ENCODE assay signal across 21 cellular contexts in genomic region chr10:78066728-78067430, GRCh38. TPM values are rescaled to one million over a fixed set of nuclear protein-coding genes. Genes with fewer than 3 reads are reported as not detected.
DNase-seq lines count a peak whose midpoint lies in the region; ATAC-seq, FAIRE-seq and TF ChIP-seq lines count a peak whose summit lies in the region.
"Had no signal": no experiment of that assay in that cellular context is flagged by ENCODE, and none has a peak within 500 bp of the region (broad histone marks: within the 10 kb centered on the region; RNA-seq: fewer than 3 reads in every experiment).

No MANE protein-coding gene starts in this region.

- no peak overlapping the region for H3K9ac ChIP-seq in BLaER1
- H3K9ac ChIP-seq in HepG2 (ENCODE audit: insufficient read depth, low read depth, low read length) = no peak overlapping the region
- no peak overlapping the region for H3K9ac ChIP-seq in neuronal stem cell (ENCODE audit: low read depth, low read length, poor library complexity)

- peaks cover 28% of the 10 kb centered on the region for H3K4me1 Mint-ChIP-seq in activated T-helper 1 cell treated with anti-CD3 and anti-CD28 coated beads, Interleukin-12 subunit alpha, Interleukin-12 subunit beta, Interleukin-2, Interleukin-4 antibody, amounts not matched to agents 30 ng/mL and 10 ng/mL and 1 ng/mL, durations not matched to agents 14 hours and 24 hours and 36 hours (ENCODE audit: low read depth)

- peak overlapping the region; percentile 36 for H3K23ac ChIP-seq in neuronal stem cell (ENCODE audit: low read depth, low read length, poor library complexity)

- no peak for TF ChIP-seq CTCF in HepG2 (CRISPR knock-in tag; IDR thresholded peaks at IDR 0.05)

- no peak overlapping the region for H3K27ac Mint-ChIP-seq in activated T-helper 1 cell treated with anti-CD3 and anti-CD28 coated beads, Interleukin-12 subunit alpha, Interleukin-12 subunit beta, Interleukin-2, Interleukin-4 antibody, amounts not matched to agents 30 ng/mL and 10 ng/mL and 1 ng/mL, durations not matched to agents 14 hours and 24 hours and 36 hours
- H3K27ac Mint-ChIP-seq: CD8-positive, alpha-beta T cell; GM23338 had no signal

- no peaks in the 10 kb centered on the region for H3K9me3 ChIP-seq in BLaER1
- H3K9me3 ChIP-seq in HepG2 (ENCODE audit: low read length) = no peaks in the 10 kb centered on the region
- peaks cover 0 to 2% of the 10 kb centered on the region in 2 donors for H3K9me3 ChIP-seq in neuronal stem cell (replicated peaks in 1 of 2; ENCODE audit: control insufficient read depth in 2 of 2, insufficient read depth in 1 of 2, low read depth in 1 of 2, low read length in 2 of 2)
- H3K9me3 ChIP-seq: A549; BLaER1 treated with 17β-estradiol and CSF1 and Interleukin-3, amounts not matched to agents 10 nM and 100 nM had no signal

- peaks cover 53% of the 10 kb centered on the region for H3K4me1 ChIP-seq in BLaER1
- H3K4me1 ChIP-seq in HepG2 (ENCODE audit: insufficient read depth, low read length) = peaks cover 32% of the 10 kb centered on the region
- H3K4me1 ChIP-seq in neuronal stem cell (ENCODE audit: control insufficient read depth in 2 of 2, insufficient read depth in 1 of 2, low read depth in 1 of 2, low read length in 2 of 2) = peaks cover 0 to 10% of the 10 kb centered on the region in 2 donors

- no peak overlapping the region for H2BK12ac ChIP-seq in neuronal stem cell (ENCODE audit: low read length)

- H2AFZ ChIP-seq in HepG2 (ENCODE audit: low read length) = no peak overlapping the region
- no peak overlapping the region for H2AFZ ChIP-seq in neuronal stem cell (ENCODE audit: low read length)
- H2AFZ ChIP-seq: GM23338 had no signal

- peak; percentile 21 for FAIRE-seq in HepG2 (lab: Jason Lieb, UNC)
- FAIRE-seq: A549, GM12878, H54 had no signal

- H3K36me3 ChIP-seq in BLaER1 (no peaks in the 10 kb centered on the region), HepG2 (replicated peaks in 1 of 2; ENCODE audit: control insufficient read depth in 1 of 2, insufficient read depth in 2 of 2, low read length in 2 of 2) (no peaks in the 10 kb centered on the region), neuronal stem cell (replicated peaks in 1 of 2; ENCODE audit: control insufficient read depth in 2 of 2, insufficient read depth in 2 of 2, low read length in 2 of 2) (no peaks in the 10 kb centered on the region)
- H3K36me3 ChIP-seq: BLaER1 treated with 17β-estradiol and CSF1 and Interleukin-3, amounts not matched to agents 10 nM and 100 nM had no signal

- peak overlapping the region; percentile 21 for H3K4me3 Mint-ChIP-seq in activated T-helper 1 cell treated with anti-CD3 and anti-CD28 coated beads, Interleukin-12 subunit alpha, Interleukin-12 subunit beta, Interleukin-2, Interleukin-4 antibody, amounts not matched to agents 30 ng/mL and 10 ng/mL and 1 ng/mL, durations not matched to agents 14 hours and 24 hours and 36 hours
- H3K4me3 Mint-ChIP-seq: CD8-positive, alpha-beta T cell; GM23338 had no signal

- H3K27me3 Mint-ChIP-seq in activated T-helper 1 cell treated with anti-CD3 and anti-CD28 coated beads, Interleukin-12 subunit alpha, Interleukin-12 subunit beta, Interleukin-2, Interleukin-4 antibody, amounts not matched to agents 30 ng/mL and 10 ng/mL and 1 ng/mL, durations not matched to agents 14 hours and 24 hours and 36 hours (ENCODE audit: insufficient read depth) = peaks cover 2% of the 10 kb centered on the region

- peak overlapping the region; percentile 71 for H3K18ac ChIP-seq in neuronal stem cell (ENCODE audit: low read length)

- WGBS in HepG2 (ENCODE audit: low lambda C conversion rate) = 25% methylated on average over 6 of the region's 11 CpGs
- no CpG with 5 or more reads among the region's 11 CpGs for WGBS in neuronal stem cell (ENCODE audit: extremely low coverage in 2 of 2, insufficient read length in 2 of 2, insufficient replicate concordance in 1 of 2), 2 donors

- H3K4ac ChIP-seq in neuronal stem cell (ENCODE audit: low read length) = no peak overlapping the region

- H3K27me3 ChIP-seq in BLaER1 (no peaks in the 10 kb centered on the region), HepG2 (ENCODE audit: control insufficient read depth in 1 of 2, insufficient read depth in 2 of 2, low read length in 2 of 2) (no peaks in the 10 kb centered on the region), neuronal stem cell (ENCODE audit: control insufficient read depth in 3 of 3, insufficient read depth in 3 of 3, low read depth in 1 of 3, low read length in 3 of 3) (peaks cover 0 to 6% (median 2%) of the 10 kb centered on the region in 3 experiments)
- H3K27me3 ChIP-seq: BLaER1 treated with 17β-estradiol and CSF1 and Interleukin-3, amounts not matched to agents 10 nM and 100 nM had no signal

- TF ChIP-seq RAD21 in HepG2 (CRISPR knock-in tag; IDR thresholded peaks at IDR 0.05) = no peak

- H3K36me3 Mint-ChIP-seq in activated T-helper 1 cell treated with anti-CD3 and anti-CD28 coated beads, Interleukin-12 subunit alpha, Interleukin-12 subunit beta, Interleukin-2, Interleukin-4 antibody, amounts not matched to agents 30 ng/mL and 10 ng/mL and 1 ng/mL, durations not matched to agents 14 hours and 24 hours and 36 hours (ENCODE audit: low read depth) = no peaks in the 10 kb centered on the region
- H3K36me3 Mint-ChIP-seq: CD8-positive, alpha-beta T cell had no signal

- no peaks in the 10 kb centered on the region for H3K9me3 Mint-ChIP-seq in activated T-helper 1 cell treated with anti-CD3 and anti-CD28 coated beads, Interleukin-12 subunit alpha, Interleukin-12 subunit beta, Interleukin-2, Interleukin-4 antibody, amounts not matched to agents 30 ng/mL and 10 ng/mL and 1 ng/mL, durations not matched to agents 14 hours and 24 hours and 36 hours
- H3K9me3 Mint-ChIP-seq: CD8-positive, alpha-beta T cell; GM23338 had no signal

- no peak overlapping the region for H2AK5ac ChIP-seq in neuronal stem cell (ENCODE audit: low read depth, low read length)

- H4K20me1 ChIP-seq in BLaER1 = no peaks in the 10 kb centered on the region
- H4K20me1 ChIP-seq in HepG2 (ENCODE audit: insufficient read depth, low read length) = no peaks in the 10 kb centered on the region
- H4K20me1 ChIP-seq: BLaER1 treated with 17β-estradiol and CSF1 and Interleukin-3, amounts not matched to agents 10 nM and 100 nM had no signal

- intact Hi-C loops in activated T-helper 1 cell treated with anti-CD3 and anti-CD28 coated beads, Interleukin-12 subunit alpha, Interleukin-12 subunit beta, Interleukin-2, Interleukin-4 antibody, amounts not matched to agents 30 ng/mL and 10 ng/mL and 1 ng/mL, durations not matched to agents 14 hours and 24 hours and 36 hours (cut with micrococcal nuclease) = no loop called here
- intact Hi-C loops in HepG2 (cut with micrococcal nuclease; ENCODE audit: unreplicated experiment) = no loop called here

- ATAC-seq in HepG2 (peak; percentile 55), GM21619 (IDR thresholded peaks at IDR 0.05; ENCODE audit: unreplicated experiment) (no peak), HG02840 (IDR thresholded peaks at IDR 0.05; ENCODE audit: low FRiP score, unreplicated experiment) (no peak)
- ATAC-seq: CD8-positive, alpha-beta T cell; GM23338 had no signal

- CTCF ChIA-PET in HepG2 (lab: Yijun Ruan, JAX; ENCODE audit: low intra/inter-chr PET ratio, low total read pairs) = no interaction called here

- DNase-seq in activated T-helper 1 cell treated with anti-CD3 and anti-CD28 coated beads, Interleukin-12 subunit alpha, Interleukin-12 subunit beta, Interleukin-2, Interleukin-4 antibody, amounts not matched to agents 30 ng/mL and 10 ng/mL and 1 ng/mL, durations not matched to agents 14 hours and 24 hours and 36 hours (ENCODE audit: low spot score) = no peak
- DNase-seq in HepG2 (ENCODE audit: low spot score) (peak; percentile 58), neuronal stem cell (ENCODE audit: low spot score) (no peak), cerebellar nuclear complex (lab: John Stamatoyannopoulos, UW) (no peak)
- DNase-seq in effector CD4-positive, alpha-beta T cell = no peak
- DNase-seq: CD8-positive, alpha-beta T cell; DMS 273 treated with DMSO at 0.1 percent for 48 hours; DND-41; EL; HCEC 1CT; IMR-90 had no signal

- H3K79me1 ChIP-seq in neuronal stem cell (ENCODE audit: low read depth, low read length) = no peaks in the 10 kb centered on the region

- no peaks in the 10 kb centered on the region for H3K79me2 ChIP-seq in HepG2 (ENCODE audit: insufficient read depth, low read length)

- H3K4me2 ChIP-seq in BLaER1 (peak overlapping the region; percentile 68; the same call in 1 of the 2 replicates), HepG2 (ENCODE audit: low read depth, low read length) (no peak overlapping the region), neuronal stem cell (ENCODE audit: insufficient read depth, low read length, poor library complexity, severe bottlenecking) (no peak overlapping the region)
- H3K4me2 ChIP-seq: A549, GM23338 had no signal

- no peak for TF ChIP-seq POLR2A in HepG2 (IDR thresholded peaks at IDR 0.05; ENCODE audit: insufficient read depth in 1 of 2, low read depth in 2 of 2, low read length in 2 of 2)

- H2BK15ac ChIP-seq in neuronal stem cell (ENCODE audit: low read length) = no peak overlapping the region

- no peak for TF ChIP-seq EP300 in HepG2 (IDR thresholded peaks at IDR 0.05; ENCODE audit: low read depth in 2 of 2, low read length in 2 of 2)
- no peak for TF ChIP-seq EP300 in HepG2 (CRISPR knock-in tag; IDR thresholded peaks at IDR 0.05; ENCODE audit: borderline replicate concordance)

- no peak overlapping the region for H4K91ac ChIP-seq in neuronal stem cell (ENCODE audit: low read depth, low read length, poor library complexity)

- H2BK120ac ChIP-seq in neuronal stem cell (ENCODE audit: low read depth, low read length) = no peak overlapping the region

- no TSS peak for BruUV-seq in HepG2 (replicated peaks; lab: Mats Ljungman, UMichigan)

- in situ Hi-C loops in HepG2 (cut with HindIII; ENCODE audit: extremely low pct_ligation_motif_present, low pct_unique_long_range_greater_than_20kb) = no loop called here

- no peak overlapping the region for H3K14ac ChIP-seq in neuronal stem cell (ENCODE audit: low read length)

- H2BK5ac ChIP-seq in neuronal stem cell (ENCODE audit: low read length) = peak overlapping the region; percentile 59

- POLR2A ChIA-PET in HepG2 (lab: Yijun Ruan, JAX) = no interaction called here

- no peak overlapping the region for H3K27ac ChIP-seq in BLaER1
- no peak overlapping the region for H3K27ac ChIP-seq in HepG2 (ENCODE audit: extremely low read length, insufficient read depth, low read length)
- H3K27ac ChIP-seq in neuronal stem cell (replicated peaks; ENCODE audit: low read length) = no peak overlapping the region
- H3K27ac ChIP-seq: 22Rv1; A549; BLaER1 treated with 17β-estradiol and CSF1 and Interleukin-3, amounts not matched to agents 10 nM and 100 nM; HL-60 had no signal

- H4K8ac ChIP-seq in neuronal stem cell (ENCODE audit: low read depth, low read length) = no peak overlapping the region

- H3K4me3 ChIP-seq in BLaER1 (no peak overlapping the region), HepG2 (replicated peaks in 1 of 3; ENCODE audit: insufficient read depth in 1 of 3, low read depth in 2 of 3, low read length in 3 of 3) (no peak overlapping the region), neuronal stem cell (ENCODE audit: low read length in 2 of 2) (no peak overlapping the region)
- H3K4me3 ChIP-seq: A549; BLaER1 treated with 17β-estradiol and CSF1 and Interleukin-3, amounts not matched to agents 10 nM and 100 nM; GM12878; GM23338 had no signal

RNA-seq across cellular contexts. Expression of gene RPS24, which starts 33.2 kb away (rescaled TPM):
- 1,627 and 1,651 TPM in 2 replicates for total RNA-seq in activated T-helper 1 cell treated with anti-CD3 and anti-CD28 coated beads, Interleukin-12 subunit alpha, Interleukin-12 subunit beta, Interleukin-2, Interleukin-4 antibody, amounts not matched to agents 30 ng/mL and 10 ng/mL and 1 ng/mL, durations not matched to agents 14 hours and 24 hours and 36 hours
- total RNA-seq in HepG2 (2016; rRNA removed; fragmentation: Illumina TruSeq; extraction: Trizol) = 2,690 and 3,176 TPM in 2 replicates
- 3,443 and 3,899 TPM in 2 replicates for total RNA-seq in HepG2 (2016; cell fraction: cytosol; rRNA removed; fragmentation: Illumina TruSeq; extraction: Trizol; ENCODE audit: low read depth)
- total RNA-seq in HepG2 (2016; cell fraction: insoluble cytoplasmic fraction; rRNA removed; fragmentation: Illumina TruSeq; extraction: Trizol) = 2,643 and 3,338 TPM in 2 replicates
- total RNA-seq in HepG2 (2016; cell fraction: membrane; rRNA removed; fragmentation: Illumina TruSeq; extraction: Trizol) = 5,731 and 5,852 TPM in 2 replicates
- total RNA-seq in HepG2 (2016; cell fraction: nucleus; rRNA removed; fragmentation: Illumina TruSeq; extraction: Trizol) = 895 and 969 TPM in 2 replicates
- 2,639 and 3,319 TPM in 2 replicates for polyA plus RNA-seq in HepG2 (2011; rRNA removed)
- polyA plus RNA-seq in HepG2 (2011; cell fraction: cytosol; rRNA removed) = 3,964 and 5,129 TPM in 2 replicates
- 933 and 1,313 TPM in 2 replicates for polyA plus RNA-seq in HepG2 (2011; cell fraction: nucleus; rRNA removed)
- 4,478 and 4,556 TPM in 2 replicates for polyA plus RNA-seq in HepG2 (2012)
- 4,871 and 5,001 TPM in 2 replicates for polyA plus RNA-seq in HepG2 (2016; cell fraction: cytosol; fragmentation: Illumina TruSeq; extraction: Trizol; ENCODE audit: low read depth)
- 3,512 and 4,058 TPM in 2 replicates for polyA plus RNA-seq in HepG2 (2016; cell fraction: insoluble cytoplasmic fraction; fragmentation: Illumina TruSeq; extraction: Trizol; ENCODE audit: low read depth)
- polyA plus RNA-seq in HepG2 (2016; cell fraction: membrane; fragmentation: Illumina TruSeq; extraction: Trizol; ENCODE audit: low read depth) = 5,657 and 5,670 TPM in 2 replicates
- polyA plus RNA-seq in HepG2 (2016; cell fraction: nucleus; fragmentation: Illumina TruSeq; extraction: Trizol; ENCODE audit: insufficient read depth, low read depth) = 1,685 and 1,837 TPM in 2 replicates
- 161 and 446 TPM in 2 replicates for polyA minus RNA-seq in HepG2 (2011; rRNA and poly(A)+ RNA removed; ENCODE audit: low replicate concordance)
- polyA minus RNA-seq in HepG2 (2011; cell fraction: cytosol; rRNA and poly(A)+ RNA removed) = 641 and 802 TPM in 2 replicates
- 344 and 614 TPM in 2 replicates for polyA minus RNA-seq in HepG2 (2011; cell fraction: nucleus; rRNA and poly(A)+ RNA removed)
- 6,374 TPM for polyA plus RNA-seq in neuronal stem cell (2013, experiment 1 of 2)
- 6,359 TPM for polyA plus RNA-seq in neuronal stem cell (2013, experiment 2 of 2)

RNA-seq across cellular contexts. Expression of gene POLR3A, which starts 37.6 kb away (rescaled TPM):
- total RNA-seq in activated T-helper 1 cell treated with anti-CD3 and anti-CD28 coated beads, Interleukin-12 subunit alpha, Interleukin-12 subunit beta, Interleukin-2, Interleukin-4 antibody, amounts not matched to agents 30 ng/mL and 10 ng/mL and 1 ng/mL, durations not matched to agents 14 hours and 24 hours and 36 hours = 29.5 and 30.8 TPM in 2 replicates
- 19.2 and 26.3 TPM in 2 replicates for total RNA-seq in HepG2 (2016; rRNA removed; fragmentation: Illumina TruSeq; extraction: Trizol)
- 6.3 TPM in 2 replicates for total RNA-seq in HepG2 (2016; cell fraction: cytosol; rRNA removed; fragmentation: Illumina TruSeq; extraction: Trizol; ENCODE audit: low read depth)
- 18.7 and 24.8 TPM in 2 replicates for total RNA-seq in HepG2 (2016; cell fraction: insoluble cytoplasmic fraction; rRNA removed; fragmentation: Illumina TruSeq; extraction: Trizol)
- 8.1 and 8.7 TPM in 2 replicates for total RNA-seq in HepG2 (2016; cell fraction: membrane; rRNA removed; fragmentation: Illumina TruSeq; extraction: Trizol)
- total RNA-seq in HepG2 (2016; cell fraction: nucleus; rRNA removed; fragmentation: Illumina TruSeq; extraction: Trizol) = 26.9 and 33.4 TPM in 2 replicates
- polyA plus RNA-seq in HepG2 (2011; rRNA removed) = 13.2 and 13.6 TPM in 2 replicates
- 10.1 and 11.6 TPM in 2 replicates for polyA plus RNA-seq in HepG2 (2011; cell fraction: cytosol; rRNA removed)
- polyA plus RNA-seq in HepG2 (2011; cell fraction: nucleus; rRNA removed) = 13.4 and 15.1 TPM in 2 replicates
- polyA plus RNA-seq in HepG2 (2012) = 13.5 and 15.5 TPM in 2 replicates
- 1.0 and 1.3 TPM in 2 replicates for polyA plus RNA-seq in HepG2 (2016; cell fraction: cytosol; fragmentation: Illumina TruSeq; extraction: Trizol; ENCODE audit: low read depth)
- polyA plus RNA-seq in HepG2 (2016; cell fraction: insoluble cytoplasmic fraction; fragmentation: Illumina TruSeq; extraction: Trizol; ENCODE audit: low read depth) = 19.3 and 20.6 TPM in 2 replicates
- 2.3 and 3.0 TPM in 2 replicates for polyA plus RNA-seq in HepG2 (2016; cell fraction: membrane; fragmentation: Illumina TruSeq; extraction: Trizol; ENCODE audit: low read depth)
- polyA plus RNA-seq in HepG2 (2016; cell fraction: nucleus; fragmentation: Illumina TruSeq; extraction: Trizol; ENCODE audit: insufficient read depth, low read depth) = 28.5 and 29.9 TPM in 2 replicates
- polyA minus RNA-seq in HepG2 (2011; rRNA and poly(A)+ RNA removed; ENCODE audit: low replicate concordance) = 29.5 and 34.2 TPM in 2 replicates
- polyA minus RNA-seq in HepG2 (2011; cell fraction: cytosol; rRNA and poly(A)+ RNA removed) = 26.9 and 33.1 TPM in 2 replicates
- polyA minus RNA-seq in HepG2 (2011; cell fraction: nucleus; rRNA and poly(A)+ RNA removed) = 65.7 and 71.6 TPM in 2 replicates
- 9.1 TPM for polyA plus RNA-seq in neuronal stem cell (2013, experiment 1 of 2)
- polyA plus RNA-seq in neuronal stem cell (2013, experiment 2 of 2) = 9.1 TPM
